ENCODE assay signal across 17 cellular contexts in genomic region chr1:236998571-236998970, GRCh38. TPM values are rescaled to one million over a fixed set of nuclear protein-coding genes. Genes with fewer than 3 reads are reported as not detected.
DNase-seq lines count a peak whose midpoint lies in the region; FAIRE-seq and TF ChIP-seq lines count a peak whose summit lies in the region.
"Had no signal": no experiment of that assay in that cellular context is flagged by ENCODE, and none has a peak within 500 bp of the region (broad histone marks: within the 10 kb centered on the region; RNA-seq: fewer than 3 reads in every experiment).

No MANE protein-coding gene starts in this region.

- H3K4me3 ChIP-seq in cardiac muscle cell (no peak overlapping the region), rectal smooth muscle tissue (ENCODE audit: low read length) (no peak overlapping the region), A673 (ENCODE audit: low read depth, low read length, poor library complexity, severe bottlenecking) (no peak overlapping the region)
- H3K4me3 ChIP-seq: BLaER1 treated with 17β-estradiol and CSF1 and Interleukin-3, amounts not matched to agents 10 nM and 100 nM; GM23248 had no signal

- BruUV-seq in A673 (replicated peaks; lab: Mats Ljungman, UMichigan) = no TSS peak

- H3K36me3 ChIP-seq in cardiac muscle cell (no peaks in the 10 kb centered on the region), rectal smooth muscle tissue (ENCODE audit: control insufficient read depth, insufficient read depth, low read length) (no peaks in the 10 kb centered on the region), A673 (ENCODE audit: insufficient read depth, low read length, poor library complexity, severe bottlenecking) (no peaks in the 10 kb centered on the region)
- H3K36me3 ChIP-seq: BLaER1 treated with 17β-estradiol and CSF1 and Interleukin-3, amounts not matched to agents 10 nM and 100 nM had no signal

- DNase-seq in DMS 273 (lab: John Stamatoyannopoulos, UW; ENCODE audit: unreplicated experiment) = peak; percentile 36
- DNase-seq in DMS 273 treated with DMSO at 0.1 percent for 48 hours (lab: John Stamatoyannopoulos, UW) = no peak
- peak; percentile 32 for DNase-seq in SK-N-DZ (ENCODE audit: low spot score)
- DNase-seq in cardiac muscle cell (ENCODE audit: low read depth in 1 of 2, low spot score in 1 of 2) = peak in 1 of 2 donors; percentile 9
- DNase-seq in A673 (ENCODE audit: low spot score) = no peak
- DNase-seq in HuH-7 (ENCODE audit: low spot score) = no peak
- DNase-seq in RCC 7860 (ENCODE audit: low spot score) = no peak
- DNase-seq: GM23248, NCI-H1694 treated with DMSO at 0.1 percent for 48 hours, NCI-H82 had no signal

- no peaks in the 10 kb centered on the region for H3K9me3 ChIP-seq in cardiac muscle cell (ENCODE audit: low read depth)
- no peaks in the 10 kb centered on the region for H3K9me3 ChIP-seq in A673 (ENCODE audit: low read depth, low read length, poor library complexity, severe bottlenecking)
- H3K9me3 ChIP-seq: BLaER1 treated with 17β-estradiol and CSF1 and Interleukin-3, amounts not matched to agents 10 nM and 100 nM had no signal

- intact Hi-C loops in A673 (cut with micrococcal nuclease; ENCODE audit: unreplicated experiment) = no loop called here

- CTCF ChIA-PET in A673 (lab: Charles Lee) = interaction anchor here (0.6 kb wide), 1 partner anchor 16 kb away, joined by 3 read pairs; no protein-coding TSS in a partner anchor

- H3K4me1 ChIP-seq in cardiac muscle cell (ENCODE audit: low read depth) (peaks cover 17% of the 10 kb centered on the region), rectal smooth muscle tissue (ENCODE audit: control insufficient read depth, insufficient read depth, low read length) (peaks cover 9% of the 10 kb centered on the region), A673 (ENCODE audit: insufficient read depth, low read length, poor library complexity, severe bottlenecking) (no peaks in the 10 kb centered on the region)
- H3K4me1 ChIP-seq: BLaER1 treated with 17β-estradiol and CSF1 and Interleukin-3, amounts not matched to agents 10 nM and 100 nM had no signal

- H3K27ac ChIP-seq in cardiac muscle cell (peak overlapping the region; percentile 94), rectal smooth muscle tissue (ENCODE audit: low read depth, low read length) (peak overlapping the region; percentile 58), A673 (ENCODE audit: low read depth, low read length, poor library complexity, severe bottlenecking) (no peak overlapping the region)
- H3K27ac ChIP-seq: 22Rv1; BLaER1 treated with 17β-estradiol and CSF1 and Interleukin-3, amounts not matched to agents 10 nM and 100 nM; GM23248; KMS-11 had no signal

- H3K9ac ChIP-seq in rectal smooth muscle tissue (ENCODE audit: low read length) = no peak overlapping the region
- H3K9ac ChIP-seq: BLaER1 treated with 17β-estradiol and CSF1 and Interleukin-3, amounts not matched to agents 10 nM and 100 nM; GM23248; KMS-11 had no signal

- H3K27me3 ChIP-seq in cardiac muscle cell (no peaks in the 10 kb centered on the region), rectal smooth muscle tissue (ENCODE audit: control insufficient read depth, insufficient read depth, low read length) (no peaks in the 10 kb centered on the region), A673 (replicated peaks; ENCODE audit: insufficient read depth, low read depth, low read length, poor library complexity) (no peaks in the 10 kb centered on the region)
- H3K27me3 ChIP-seq: BLaER1 treated with 17β-estradiol and CSF1 and Interleukin-3, amounts not matched to agents 10 nM and 100 nM had no signal

- TF ChIP-seq CTCF in cardiac muscle cell (IDR thresholded peaks at IDR 0.05; ENCODE audit: low read depth, low read length) = no peak
- no peak for TF ChIP-seq CTCF in A673 (conservative IDR thresholded peaks at IDR 0.05; ENCODE audit: low read depth, low read length)

- no peak for FAIRE-seq in RCC 7860 (lab: Jason Lieb, UNC)
- FAIRE-seq: G401.6, GM12891 had no signal

- POLR2A ChIA-PET in A673 (lab: Charles Lee; ENCODE audit: low non-redundant PET) = no interaction called here

RNA-seq across cellular contexts. Expression of gene MT1HL1, which starts 5.7 kb away (rescaled TPM):
- not detected in 2 replicates for polyA plus RNA-seq in SK-N-DZ (2014; cell fraction: cytosol; rRNA removed)
- polyA plus RNA-seq in SK-N-DZ (2014; cell fraction: nucleus; rRNA removed) = not detected in 2 replicates
- total RNA-seq in cardiac muscle cell (not detected in 2 replicates), A673 (2021) (not detected in 2 replicates)
- not detected in 2 replicates for polyA plus RNA-seq in cardiac muscle cell
- total RNA-seq: GM23248, MCF 10A had no signal
- polyA plus RNA-seq: GM23248 had no signal

RNA-seq across cellular contexts. Expression of gene RYR2, which starts 43.4 kb away (rescaled TPM):
- polyA plus RNA-seq in SK-N-DZ (2014; cell fraction: cytosol; rRNA removed) = 1.4 and 3.1 TPM in 2 replicates
- 3.7 and 5.1 TPM in 2 replicates for polyA plus RNA-seq in SK-N-DZ (2014; cell fraction: nucleus; rRNA removed)
- total RNA-seq in cardiac muscle cell (87.1 and 155 TPM in 2 replicates), A673 (2021) (2.0 and 2.8 TPM in 2 replicates)
- polyA plus RNA-seq in cardiac muscle cell = 29.8 and 34.4 TPM in 2 replicates
- total RNA-seq: GM23248 had no signal
- polyA plus RNA-seq: GM23248 had no signal

Comparison
In these comparisons a context has a peak if more than half of its experiments do, and no peak if none do; other contexts are left out.
1. DNase-seq: peak in DMS 273 (single experiment) and SK-N-DZ (single experiment); none in DMS 273 treated with DMSO at 0.1 percent for 48 hours (single experiment), A673 (single experiment), HuH-7 (single experiment) and RCC 7860 (single experiment).
2. RNA of gene RYR2, which starts 43.4 kb away (total RNA-seq): 87.1 to 155 TPM in cardiac muscle cell; 2.0 to 2.8 TPM in A673; every median in the first group is over 10 times any median in the second.